Comparison of ENCODE assay signal across 1 cellular context in the genomic region with DNA sequence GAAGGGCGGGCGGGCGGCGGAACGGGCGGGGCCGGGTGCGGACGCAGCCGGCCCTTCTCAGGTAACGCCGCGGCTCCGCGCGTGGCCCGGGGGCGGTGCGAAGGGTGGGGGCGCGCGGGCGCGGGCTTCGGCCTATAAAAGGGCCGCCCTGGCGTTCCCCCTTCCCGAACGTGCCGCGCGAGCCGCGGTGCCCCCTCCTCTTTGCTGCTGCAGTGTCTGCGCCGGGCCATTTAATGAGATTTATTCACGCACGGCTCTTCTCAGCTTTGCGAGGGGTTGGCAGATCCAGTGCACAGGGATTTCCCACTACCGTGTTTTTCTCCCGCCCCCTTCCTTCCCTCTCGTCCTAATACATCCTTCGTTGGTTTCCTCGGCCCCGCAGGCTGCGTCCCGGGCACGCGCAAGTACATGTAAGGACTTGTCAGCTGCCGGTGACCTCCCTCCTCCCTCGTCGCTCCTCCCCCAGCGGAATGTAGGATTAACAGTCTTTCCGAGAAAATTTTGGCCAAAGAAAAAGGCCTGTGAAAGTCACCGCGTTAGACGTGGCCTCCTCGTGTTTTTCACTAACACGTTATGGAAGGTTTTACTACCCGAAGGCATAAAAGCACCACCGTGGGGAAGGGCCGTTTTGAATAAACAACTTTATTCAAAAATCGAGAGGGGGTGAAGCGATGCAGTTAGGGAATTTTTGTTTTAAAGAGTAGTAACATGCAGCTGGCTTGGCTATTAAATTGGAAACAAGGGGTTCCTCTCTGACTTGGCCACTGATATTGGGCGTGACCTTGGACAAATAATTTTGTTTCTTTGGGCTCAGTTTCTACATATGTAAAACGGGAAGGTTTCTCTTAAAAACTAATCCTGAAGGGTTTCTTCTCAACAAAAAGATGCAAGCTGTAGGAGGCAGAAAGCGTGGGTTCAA.
TF ChIP-seq lines count a peak whose summit lies in the region.

No MANE protein-coding gene starts in this region.

TF ChIP-seq in GM12878, 131 proteins besides CTCF, POLR2A, EP300 and RAD21 (continued from another document and continues in another):
- TF ChIP-seq, protein P1, sequence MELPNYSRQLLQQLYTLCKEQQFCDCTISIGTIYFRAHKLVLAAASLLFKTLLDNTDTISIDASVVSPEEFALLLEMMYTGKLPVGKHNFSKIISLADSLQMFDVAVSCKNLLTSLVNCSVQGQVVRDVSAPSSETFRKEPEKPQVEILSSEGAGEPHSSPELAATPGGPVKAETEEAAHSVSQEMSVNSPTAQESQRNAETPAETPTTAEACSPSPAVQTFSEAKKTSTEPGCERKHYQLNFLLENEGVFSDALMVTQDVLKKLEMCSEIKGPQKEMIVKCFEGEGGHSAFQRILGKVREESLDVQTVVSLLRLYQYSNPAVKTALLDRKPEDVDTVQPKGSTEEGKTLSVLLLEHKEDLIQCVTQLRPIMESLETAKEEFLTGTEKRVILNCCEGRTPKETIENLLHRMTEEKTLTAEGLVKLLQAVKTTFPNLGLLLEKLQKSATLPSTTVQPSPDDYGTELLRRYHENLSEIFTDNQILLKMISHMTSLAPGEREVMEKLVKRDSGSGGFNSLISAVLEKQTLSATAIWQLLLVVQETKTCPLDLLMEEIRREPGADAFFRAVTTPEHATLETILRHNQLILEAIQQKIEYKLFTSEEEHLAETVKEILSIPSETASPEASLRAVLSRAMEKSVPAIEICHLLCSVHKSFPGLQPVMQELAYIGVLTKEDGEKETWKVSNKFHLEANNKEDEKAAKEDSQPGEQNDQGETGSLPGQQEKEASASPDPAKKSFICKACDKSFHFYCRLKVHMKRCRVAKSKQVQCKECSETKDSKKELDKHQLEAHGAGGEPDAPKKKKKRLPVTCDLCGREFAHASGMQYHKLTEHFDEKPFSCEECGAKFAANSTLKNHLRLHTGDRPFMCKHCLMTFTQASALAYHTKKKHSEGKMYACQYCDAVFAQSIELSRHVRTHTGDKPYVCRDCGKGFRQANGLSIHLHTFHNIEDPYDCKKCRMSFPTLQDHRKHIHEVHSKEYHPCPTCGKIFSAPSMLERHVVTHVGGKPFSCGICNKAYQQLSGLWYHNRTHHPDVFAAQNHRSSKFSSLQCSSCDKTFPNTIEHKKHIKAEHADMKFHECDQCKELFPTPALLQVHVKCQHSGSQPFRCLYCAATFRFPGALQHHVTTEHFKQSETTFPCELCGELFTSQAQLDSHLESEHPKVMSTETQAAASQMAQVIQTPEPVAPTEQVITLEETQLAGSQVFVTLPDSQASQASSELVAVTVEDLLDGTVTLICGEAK (IDR thresholded peaks at IDR 0.05; ENCODE audit: borderline replicate concordance), result peak; percentile 98
- TF ChIP-seq NR2C2 (IDR thresholded peaks at IDR 0.05; ENCODE audit: borderline replicate concordance, control insufficient read depth, insufficient read length, low read depth) (no peak), ZNF622 (IDR thresholded peaks at IDR 0.05) (no peak), RB1 (IDR thresholded peaks at IDR 0.05; ENCODE audit: borderline replicate concordance) (no peak; the same call in 1 of the 2 replicates), MYB (IDR thresholded peaks at IDR 0.05; ENCODE audit: borderline replicate concordance, low read depth, low read length) (no peak), ZNF207 (IDR thresholded peaks at IDR 0.05; ENCODE audit: borderline replicate concordance) (peak; percentile 31; the same call in 1 of the 2 replicates), EZH2 (IDR thresholded peaks at IDR 0.05; ENCODE audit: borderline replicate concordance, control insufficient read depth, low read depth, low read length) (no peak), MXI1 (IDR thresholded peaks at IDR 0.05; ENCODE audit: low read depth, low read length) (no peak; the same call in 1 of the 2 replicates), TCF12 (IDR thresholded peaks at IDR 0.05; ENCODE audit: low read depth, low read length) (peak; percentile 25; the same call in 1 of the 2 replicates), SMC3 (IDR thresholded peaks at IDR 0.05; ENCODE audit: borderline replicate concordance, low read length) (no peak), BMI1 (IDR thresholded peaks at IDR 0.05; ENCODE audit: borderline replicate concordance) (no peak), CHD4 (IDR thresholded peaks at IDR 0.05) (no peak), GABPA (IDR thresholded peaks at IDR 0.05; ENCODE audit: low read depth) (no peak), YBX1 (IDR thresholded peaks at IDR 0.05) (no peak), JUNB (IDR thresholded peaks at IDR 0.05) (no peak), DPF2 (IDR thresholded peaks at IDR 0.05) (peak; percentile 67), RBBP5 (conservative IDR thresholded peaks at IDR 0.05) (no peak), SMAD1 (IDR thresholded peaks at IDR 0.05; ENCODE audit: low read depth, partially characterized antibody) (peak; percentile 67), FOXM1 (IDR thresholded peaks at IDR 0.05; ENCODE audit: low read depth, low read length) (no peak), CBX5 (IDR thresholded peaks at IDR 0.05; ENCODE audit: low read depth) (0 out of 2 replicates have a peak, but pooled peaks have one; percentile 11), SP1 (IDR thresholded peaks at IDR 0.05; ENCODE audit: low read depth, low read length) (peak; percentile 60), HDGF (IDR thresholded peaks at IDR 0.05) (peak; percentile 34; the same call in 1 of the 2 replicates), SPI1 (IDR thresholded peaks at IDR 0.05; ENCODE audit: borderline replicate concordance, insufficient read depth, low read depth, low read length) (no peak), PAX8 (IDR thresholded peaks at IDR 0.05) (no peak; the same call in 1 of the 2 replicates), BACH1 (IDR thresholded peaks at IDR 0.05; ENCODE audit: borderline replicate concordance) (peak; percentile 95)
- TF ChIP-seq, protein P2, sequence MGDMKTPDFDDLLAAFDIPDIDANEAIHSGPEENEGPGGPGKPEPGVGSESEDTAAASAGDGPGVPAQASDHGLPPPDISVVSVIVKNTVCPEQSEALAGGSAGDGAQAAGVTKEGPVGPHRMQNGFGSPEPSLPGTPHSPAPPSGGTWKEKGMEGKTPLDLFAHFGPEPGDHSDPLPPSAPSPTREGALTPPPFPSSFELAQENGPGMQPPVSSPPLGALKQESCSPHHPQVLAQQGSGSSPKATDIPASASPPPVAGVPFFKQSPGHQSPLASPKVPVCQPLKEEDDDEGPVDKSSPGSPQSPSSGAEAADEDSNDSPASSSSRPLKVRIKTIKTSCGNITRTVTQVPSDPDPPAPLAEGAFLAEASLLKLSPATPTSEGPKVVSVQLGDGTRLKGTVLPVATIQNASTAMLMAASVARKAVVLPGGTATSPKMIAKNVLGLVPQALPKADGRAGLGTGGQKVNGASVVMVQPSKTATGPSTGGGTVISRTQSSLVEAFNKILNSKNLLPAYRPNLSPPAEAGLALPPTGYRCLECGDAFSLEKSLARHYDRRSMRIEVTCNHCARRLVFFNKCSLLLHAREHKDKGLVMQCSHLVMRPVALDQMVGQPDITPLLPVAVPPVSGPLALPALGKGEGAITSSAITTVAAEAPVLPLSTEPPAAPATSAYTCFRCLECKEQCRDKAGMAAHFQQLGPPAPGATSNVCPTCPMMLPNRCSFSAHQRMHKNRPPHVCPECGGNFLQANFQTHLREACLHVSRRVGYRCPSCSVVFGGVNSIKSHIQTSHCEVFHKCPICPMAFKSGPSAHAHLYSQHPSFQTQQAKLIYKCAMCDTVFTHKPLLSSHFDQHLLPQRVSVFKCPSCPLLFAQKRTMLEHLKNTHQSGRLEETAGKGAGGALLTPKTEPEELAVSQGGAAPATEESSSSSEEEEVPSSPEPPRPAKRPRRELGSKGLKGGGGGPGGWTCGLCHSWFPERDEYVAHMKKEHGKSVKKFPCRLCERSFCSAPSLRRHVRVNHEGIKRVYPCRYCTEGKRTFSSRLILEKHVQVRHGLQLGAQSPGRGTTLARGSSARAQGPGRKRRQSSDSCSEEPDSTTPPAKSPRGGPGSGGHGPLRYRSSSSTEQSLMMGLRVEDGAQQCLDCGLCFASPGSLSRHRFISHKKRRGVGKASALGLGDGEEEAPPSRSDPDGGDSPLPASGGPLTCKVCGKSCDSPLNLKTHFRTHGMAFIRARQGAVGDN (IDR thresholded peaks at IDR 0.05), result peak; percentile 59; the same call in 1 of the 2 replicates
- TF ChIP-seq, protein P3, sequence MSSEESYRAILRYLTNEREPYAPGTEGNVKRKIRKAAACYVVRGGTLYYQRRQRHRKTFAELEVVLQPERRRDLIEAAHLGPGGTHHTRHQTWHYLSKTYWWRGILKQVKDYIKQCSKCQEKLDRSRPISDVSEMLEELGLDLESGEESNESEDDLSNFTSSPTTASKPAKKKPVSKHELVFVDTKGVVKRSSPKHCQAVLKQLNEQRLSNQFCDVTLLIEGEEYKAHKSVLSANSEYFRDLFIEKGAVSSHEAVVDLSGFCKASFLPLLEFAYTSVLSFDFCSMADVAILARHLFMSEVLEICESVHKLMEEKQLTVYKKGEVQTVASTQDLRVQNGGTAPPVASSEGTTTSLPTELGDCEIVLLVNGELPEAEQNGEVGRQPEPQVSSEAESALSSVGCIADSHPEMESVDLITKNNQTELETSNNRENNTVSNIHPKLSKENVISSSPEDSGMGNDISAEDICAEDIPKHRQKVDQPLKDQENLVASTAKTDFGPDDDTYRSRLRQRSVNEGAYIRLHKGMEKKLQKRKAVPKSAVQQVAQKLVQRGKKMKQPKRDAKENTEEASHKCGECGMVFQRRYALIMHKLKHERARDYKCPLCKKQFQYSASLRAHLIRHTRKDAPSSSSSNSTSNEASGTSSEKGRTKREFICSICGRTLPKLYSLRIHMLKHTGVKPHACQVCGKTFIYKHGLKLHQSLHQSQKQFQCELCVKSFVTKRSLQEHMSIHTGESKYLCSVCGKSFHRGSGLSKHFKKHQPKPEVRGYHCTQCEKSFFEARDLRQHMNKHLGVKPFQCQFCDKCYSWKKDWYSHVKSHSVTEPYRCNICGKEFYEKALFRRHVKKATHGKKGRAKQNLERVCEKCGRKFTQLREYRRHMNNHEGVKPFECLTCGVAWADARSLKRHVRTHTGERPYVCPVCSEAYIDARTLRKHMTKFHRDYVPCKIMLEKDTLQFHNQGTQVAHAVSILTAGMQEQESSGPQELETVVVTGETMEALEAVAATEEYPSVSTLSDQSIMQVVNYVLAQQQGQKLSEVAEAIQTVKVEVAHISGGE (CRISPR knock-in tag; IDR thresholded peaks at IDR 0.05), result no peak
- TF ChIP-seq, protein P4, sequence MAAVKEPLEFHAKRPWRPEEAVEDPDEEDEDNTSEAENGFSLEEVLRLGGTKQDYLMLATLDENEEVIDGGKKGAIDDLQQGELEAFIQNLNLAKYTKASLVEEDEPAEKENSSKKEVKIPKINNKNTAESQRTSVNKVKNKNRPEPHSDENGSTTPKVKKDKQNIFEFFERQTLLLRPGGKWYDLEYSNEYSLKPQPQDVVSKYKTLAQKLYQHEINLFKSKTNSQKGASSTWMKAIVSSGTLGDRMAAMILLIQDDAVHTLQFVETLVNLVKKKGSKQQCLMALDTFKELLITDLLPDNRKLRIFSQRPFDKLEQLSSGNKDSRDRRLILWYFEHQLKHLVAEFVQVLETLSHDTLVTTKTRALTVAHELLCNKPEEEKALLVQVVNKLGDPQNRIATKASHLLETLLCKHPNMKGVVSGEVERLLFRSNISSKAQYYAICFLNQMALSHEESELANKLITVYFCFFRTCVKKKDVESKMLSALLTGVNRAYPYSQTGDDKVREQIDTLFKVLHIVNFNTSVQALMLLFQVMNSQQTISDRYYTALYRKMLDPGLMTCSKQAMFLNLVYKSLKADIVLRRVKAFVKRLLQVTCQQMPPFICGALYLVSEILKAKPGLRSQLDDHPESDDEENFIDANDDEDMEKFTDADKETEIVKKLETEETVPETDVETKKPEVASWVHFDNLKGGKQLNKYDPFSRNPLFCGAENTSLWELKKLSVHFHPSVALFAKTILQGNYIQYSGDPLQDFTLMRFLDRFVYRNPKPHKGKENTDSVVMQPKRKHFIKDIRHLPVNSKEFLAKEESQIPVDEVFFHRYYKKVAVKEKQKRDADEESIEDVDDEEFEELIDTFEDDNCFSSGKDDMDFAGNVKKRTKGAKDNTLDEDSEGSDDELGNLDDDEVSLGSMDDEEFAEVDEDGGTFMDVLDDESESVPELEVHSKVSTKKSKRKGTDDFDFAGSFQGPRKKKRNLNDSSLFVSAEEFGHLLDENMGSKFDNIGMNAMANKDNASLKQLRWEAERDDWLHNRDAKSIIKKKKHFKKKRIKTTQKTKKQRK (IDR thresholded peaks at IDR 0.05; ENCODE audit: low read depth, low read length), result no peak
- TF ChIP-seq, protein P5, sequence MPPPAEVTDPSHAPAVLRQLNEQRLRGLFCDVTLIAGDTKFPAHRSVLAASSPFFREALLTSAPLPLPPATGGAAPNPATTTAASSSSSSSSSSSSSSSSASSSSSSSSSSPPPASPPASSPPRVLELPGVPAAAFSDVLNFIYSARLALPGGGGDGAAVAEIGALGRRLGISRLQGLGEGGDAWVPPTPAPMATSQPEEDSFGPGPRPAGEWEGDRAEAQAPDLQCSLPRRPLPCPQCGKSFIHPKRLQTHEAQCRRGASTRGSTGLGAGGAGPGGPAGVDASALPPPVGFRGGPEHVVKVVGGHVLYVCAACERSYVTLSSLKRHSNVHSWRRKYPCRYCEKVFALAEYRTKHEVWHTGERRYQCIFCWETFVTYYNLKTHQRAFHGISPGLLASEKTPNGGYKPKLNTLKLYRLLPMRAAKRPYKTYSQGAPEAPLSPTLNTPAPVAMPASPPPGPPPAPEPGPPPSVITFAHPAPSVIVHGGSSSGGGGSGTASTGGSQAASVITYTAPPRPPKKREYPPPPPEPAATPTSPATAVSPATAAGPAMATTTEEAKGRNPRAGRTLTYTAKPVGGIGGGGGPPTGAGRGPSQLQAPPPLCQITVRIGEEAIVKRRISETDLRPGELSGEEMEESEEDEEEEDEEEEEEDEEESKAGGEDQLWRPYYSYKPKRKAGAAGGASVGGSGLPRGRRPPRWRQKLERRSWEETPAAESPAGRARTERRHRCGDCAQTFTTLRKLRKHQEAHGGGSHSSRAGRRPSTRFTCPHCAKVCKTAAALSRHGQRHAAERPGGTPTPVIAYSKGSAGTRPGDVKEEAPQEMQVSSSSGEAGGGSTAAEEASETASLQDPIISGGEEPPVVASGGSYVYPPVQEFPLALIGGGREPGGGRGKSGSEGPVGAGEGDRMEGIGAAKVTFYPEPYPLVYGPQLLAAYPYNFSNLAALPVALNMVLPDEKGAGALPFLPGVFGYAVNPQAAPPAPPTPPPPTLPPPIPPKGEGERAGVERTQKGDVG (CRISPR knock-in tag; IDR thresholded peaks at IDR 0.05), result no peak
- TF ChIP-seq, protein P6, sequence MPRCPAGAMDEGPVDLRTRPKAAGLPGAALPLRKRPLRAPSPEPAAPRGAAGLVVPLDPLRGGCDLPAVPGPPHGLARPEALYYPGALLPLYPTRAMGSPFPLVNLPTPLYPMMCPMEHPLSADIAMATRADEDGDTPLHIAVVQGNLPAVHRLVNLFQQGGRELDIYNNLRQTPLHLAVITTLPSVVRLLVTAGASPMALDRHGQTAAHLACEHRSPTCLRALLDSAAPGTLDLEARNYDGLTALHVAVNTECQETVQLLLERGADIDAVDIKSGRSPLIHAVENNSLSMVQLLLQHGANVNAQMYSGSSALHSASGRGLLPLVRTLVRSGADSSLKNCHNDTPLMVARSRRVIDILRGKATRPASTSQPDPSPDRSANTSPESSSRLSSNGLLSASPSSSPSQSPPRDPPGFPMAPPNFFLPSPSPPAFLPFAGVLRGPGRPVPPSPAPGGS (IDR thresholded peaks at IDR 0.05; ENCODE audit: borderline replicate concordance, insufficient read depth, low read depth, low read length, poor library complexity, severe bottlenecking), result peak; percentile 84
- TF ChIP-seq, protein P7, sequence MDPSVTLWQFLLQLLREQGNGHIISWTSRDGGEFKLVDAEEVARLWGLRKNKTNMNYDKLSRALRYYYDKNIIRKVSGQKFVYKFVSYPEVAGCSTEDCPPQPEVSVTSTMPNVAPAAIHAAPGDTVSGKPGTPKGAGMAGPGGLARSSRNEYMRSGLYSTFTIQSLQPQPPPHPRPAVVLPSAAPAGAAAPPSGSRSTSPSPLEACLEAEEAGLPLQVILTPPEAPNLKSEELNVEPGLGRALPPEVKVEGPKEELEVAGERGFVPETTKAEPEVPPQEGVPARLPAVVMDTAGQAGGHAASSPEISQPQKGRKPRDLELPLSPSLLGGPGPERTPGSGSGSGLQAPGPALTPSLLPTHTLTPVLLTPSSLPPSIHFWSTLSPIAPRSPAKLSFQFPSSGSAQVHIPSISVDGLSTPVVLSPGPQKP (IDR thresholded peaks at IDR 0.05; ENCODE audit: low read depth, low read length), result no peak
